20 cellular contexts compared by ENCODE assay signal in genomic region chr13:97648881-97649224, GRCh38.
A peak's percentile ranks its signal among the peaks of the same experiment; 100 is the strongest.
DNase-seq lines count a peak whose midpoint lies in the region; ATAC-seq, FAIRE-seq and TF ChIP-seq lines count a peak whose summit lies in the region.
"Had no signal": no experiment of that assay in that cellular context is flagged by ENCODE, and none has a peak within 500 bp of the region (broad histone marks: within the 10 kb centered on the region; RNA-seq: fewer than 3 reads in every experiment).

No MANE protein-coding gene starts in this region.

- H2BK15ac ChIP-seq in H1 (ENCODE audit: low read length), result no peak overlapping the region

- no peak for TF ChIP-seq POLR2A in H1 (IDR thresholded peaks at IDR 0.05; ENCODE audit: control extremely low read depth in 1 of 2, low read depth in 2 of 2, low read length in 2 of 2)
- no peak for TF ChIP-seq POLR2A in tibial nerve (IDR thresholded peaks at IDR 0.05)
- TF ChIP-seq POLR2A in gastroesophageal sphincter (IDR thresholded peaks at IDR 0.05), result no peak

- dilution Hi-C loops in keratinocyte (cut with MboI; ENCODE audit: extremely low pct_ligation_motif_present, low sequenced_read_pairs), result no loop called here

- POLR2A ChIA-PET in H1 (lab: Charles Lee; ENCODE audit: partially characterized antibody), result no interaction called here

- no peak for TF ChIP-seq RAD21 in H1 (IDR thresholded peaks at IDR 0.05 in 1 of 2, conservative IDR thresholded peaks at IDR 0.05 in 1 of 2; ENCODE audit: low read depth in 2 of 2, low read length in 2 of 2)

- no peak for DNase-seq in H1 (ENCODE audit: low read depth in 1 of 2, low spot score in 2 of 2)
- no peak for DNase-seq in keratinocyte (ENCODE audit: low read depth, low spot score)
- DNase-seq in tibial nerve (ENCODE audit: low spot score in 2 of 2), result no peak
- no peak for DNase-seq in KBM-7
- DNase-seq in left ventricle myocardium superior, result no peak
- DNase-seq: ACHN; BE2C; C1 segment of cervical spinal cord; Caco-2; CD4-positive, CD25-positive, alpha-beta regulatory T cell; HCEC 1CT had no signal

- no peaks in the 10 kb centered on the region for H3K79me1 ChIP-seq in H1 (ENCODE audit: low read depth, low read length)

- H3K18ac ChIP-seq in H1 (ENCODE audit: extremely low read depth, low read length), result no peak overlapping the region

- no peak overlapping the region for H4K91ac ChIP-seq in H1 (replicated peaks; ENCODE audit: insufficient read length, low read length)

- H3K79me2 ChIP-seq in H1 (ENCODE audit: control insufficient read depth in 1 of 2, insufficient read depth in 2 of 2, low read length in 2 of 2) (no peaks in the 10 kb centered on the region), keratinocyte (ENCODE audit: control insufficient read depth, insufficient read depth, low read length) (no peaks in the 10 kb centered on the region)

- no peak overlapping the region for H2BK12ac ChIP-seq in H1 (ENCODE audit: low read depth, low read length)

- no peak overlapping the region for H3K23ac ChIP-seq in H1 (ENCODE audit: insufficient read length)

- intact Hi-C loops in left ventricle myocardium superior (cut with micrococcal nuclease), result no loop called here

- no peak overlapping the region; the same call in 1 of the 2 replicates for H2BK20ac ChIP-seq in H1 (ENCODE audit: low read length)

- H3K27ac ChIP-seq in HUES6 (ENCODE audit: low read depth, low read length) (peak overlapping the region; percentile 75; the same call in 1 of the 2 replicates), H1 (ENCODE audit: low read depth, low read length) (no peak overlapping the region), keratinocyte (ENCODE audit: control insufficient read depth, insufficient read depth, low read length) (peak overlapping the region; percentile 67), tibial nerve (no peak overlapping the region), gastroesophageal sphincter (no peak overlapping the region)

- H3K23me2 ChIP-seq in H1 (ENCODE audit: low read depth, low read length), result no peaks in the 10 kb centered on the region

- H2AFZ ChIP-seq in H1 (ENCODE audit: low read length) (peak overlapping the region; percentile 34; the same call in 1 of the 2 replicates), keratinocyte (ENCODE audit: control insufficient read depth, low read length) (peak overlapping the region; percentile 15)

- no peaks in the 10 kb centered on the region for H3K36me3 ChIP-seq in HUES6 (ENCODE audit: control insufficient read depth, insufficient read depth, low read length)
- H3K36me3 ChIP-seq in H1 (ENCODE audit: control insufficient read depth in 2 of 4, insufficient read depth in 4 of 4, low read length in 3 of 4), result no peaks in the 10 kb centered on the region
- H3K36me3 ChIP-seq in keratinocyte (ENCODE audit: control insufficient read depth in 2 of 2, extremely low read depth in 1 of 2, insufficient read depth in 2 of 2, low read length in 2 of 2), result no peaks in the 10 kb centered on the region
- no peaks in the 10 kb centered on the region for H3K36me3 ChIP-seq in tibial nerve
- no peaks in the 10 kb centered on the region for H3K36me3 ChIP-seq in gastroesophageal sphincter
- H3K36me3 ChIP-seq: BE2C had no signal

- H3K4me3 ChIP-seq in HUES6 (ENCODE audit: low read depth, low read length) (no peak overlapping the region), H1 (ENCODE audit: extremely low read depth in 1 of 4, insufficient read depth in 2 of 4, low read depth in 3 of 4, low read length in 4 of 4) (no peak overlapping the region), keratinocyte (ENCODE audit: control insufficient read depth in 2 of 3, extremely low read depth in 1 of 3, insufficient read depth in 2 of 3, low read depth in 1 of 3, low read length in 3 of 3) (no peak overlapping the region), tibial nerve (no peak overlapping the region), gastroesophageal sphincter (no peak overlapping the region)

- H4K5ac ChIP-seq in H1 (ENCODE audit: insufficient read length, low read depth, low read length), result no peak overlapping the region

- H2BK120ac ChIP-seq in H1 (replicated peaks; ENCODE audit: low read depth, low read length), result no peak overlapping the region

- TF ChIP-seq EP300 in H1 (IDR thresholded peaks at IDR 0.05; ENCODE audit: borderline replicate concordance in 1 of 2, low read depth in 2 of 2, low read length in 2 of 2) (no peak), tibial nerve (IDR thresholded peaks at IDR 0.05) (no peak), gastroesophageal sphincter (IDR thresholded peaks at IDR 0.05) (no peak)

- H3K9ac ChIP-seq in HUES6 (ENCODE audit: low read length) (peak overlapping the region; percentile 62), H1 (replicated peaks in 1 of 4; ENCODE audit: extremely low read depth in 1 of 4, low read depth in 3 of 4, low read length in 3 of 4) (no peak overlapping the region), keratinocyte (ENCODE audit: control insufficient read depth, extremely low read depth, insufficient read depth, low read length) (peak overlapping the region; percentile 11)

- H3K4me2 ChIP-seq in H1 (ENCODE audit: insufficient read depth in 1 of 2, low read depth in 2 of 2, low read length in 2 of 2) (no peak overlapping the region), keratinocyte (ENCODE audit: control insufficient read depth, extremely low read depth, insufficient read depth, low read depth, low read length) (peak overlapping the region; percentile 11)

- H4K8ac ChIP-seq in H1 (ENCODE audit: extremely low read depth, insufficient read depth, low read length), result no peak overlapping the region

- H3K4me1 ChIP-seq in HUES6 (ENCODE audit: control insufficient read depth, insufficient read depth, low read length) (peaks cover 45% of the 10 kb centered on the region), H1 (replicated peaks in 1 of 4; ENCODE audit: control insufficient read depth in 3 of 4, insufficient read depth in 4 of 4, low read length in 3 of 4) (peaks cover 0 to 4% (median 3%) of the 10 kb centered on the region in 4 experiments; a peak in 3 of 7 replicates), keratinocyte (ENCODE audit: control insufficient read depth, extremely low read depth, insufficient read depth, low read length) (peaks cover 10% of the 10 kb centered on the region), tibial nerve (no peaks in the 10 kb centered on the region), gastroesophageal sphincter (no peaks in the 10 kb centered on the region)
- H3K4me1 ChIP-seq: BE2C, Caco-2 had no signal

- in situ Hi-C loops in KBM-7 (cut with MboI; ENCODE audit: low pct_unique_long_range_greater_than_20kb, low sequenced_read_pairs), result no loop called here

- no peak overlapping the region for H2AK5ac ChIP-seq in H1 (ENCODE audit: low read depth, low read length)

- no peak overlapping the region for H2BK5ac ChIP-seq in H1 (ENCODE audit: low read depth, low read length)

- FAIRE-seq in H1 (lab: Jason Lieb, UNC) (no peak), keratinocyte (lab: Jason Lieb, UNC) (peak; percentile 76)
- FAIRE-seq: A204.1, D721Med, G401.6, GM12891, GM19239, H54, HepG2 had no signal

- H3K4ac ChIP-seq in H1 (replicated peaks; ENCODE audit: insufficient read length, low read depth, low read length), result no peak overlapping the region

- ATAC-seq in left ventricle myocardium superior (no peak), gastroesophageal sphincter (no peak)
- ATAC-seq: HepG2 had no signal

- TF ChIP-seq CTCF in H1 (IDR thresholded peaks at IDR 0.05; ENCODE audit: control extremely low read depth in 1 of 3, insufficient read depth in 1 of 3, low read depth in 1 of 3, low read length in 3 of 3) (no peak), keratinocyte (optimal IDR thresholded peaks at IDR 0.05 in 1 of 3, IDR thresholded peaks at IDR 0.05 in 1 of 3, conservative IDR thresholded peaks at IDR 0.05 in 1 of 3; ENCODE audit: extremely low read depth in 1 of 3, insufficient read depth in 2 of 3, low read length in 3 of 3) (no peak), tibial nerve (IDR thresholded peaks at IDR 0.05) (no peak), gastroesophageal sphincter (IDR thresholded peaks at IDR 0.05) (no peak)

- H3K9me1 ChIP-seq in keratinocyte (ENCODE audit: control insufficient read depth, extremely low read depth, insufficient read depth, low read length), result no peaks in the 10 kb centered on the region

- H3K56ac ChIP-seq in H1 (replicated peaks; ENCODE audit: insufficient read length, low read depth, low read length), result no peak overlapping the region

- CTCF ChIA-PET in H1 (lab: Charles Lee; ENCODE audit: partially characterized antibody), result no interaction called here

- no peaks in the 10 kb centered on the region for H3K27me3 ChIP-seq in HUES6 (ENCODE audit: control insufficient read depth, insufficient read depth, low read length)
- H3K27me3 ChIP-seq in H1 (replicated peaks in 1 of 4; ENCODE audit: control insufficient read depth in 3 of 4, extremely low read depth in 1 of 4, insufficient read depth in 3 of 4, low read length in 3 of 4), result no peaks in the 10 kb centered on the region
- no peaks in the 10 kb centered on the region for H3K27me3 ChIP-seq in keratinocyte (ENCODE audit: control insufficient read depth, extremely low read depth, insufficient read depth, low read length)
- no peaks in the 10 kb centered on the region for H3K27me3 ChIP-seq in tibial nerve
- peaks cover 13% of the 10 kb centered on the region for H3K27me3 ChIP-seq in gastroesophageal sphincter
- H3K27me3 ChIP-seq: BE2C had no signal

- no peaks in the 10 kb centered on the region for H3K9me3 ChIP-seq in HUES6 (ENCODE audit: control insufficient read depth, insufficient read depth, low read depth, low read length)
- no peaks in the 10 kb centered on the region for H3K9me3 ChIP-seq in H1 (ENCODE audit: insufficient read depth in 2 of 2, low read depth in 1 of 2, low read length in 1 of 2)
- H3K9me3 ChIP-seq in keratinocyte (ENCODE audit: control insufficient read depth, low read depth, low read length), result no peaks in the 10 kb centered on the region
- H3K9me3 ChIP-seq in tibial nerve, result no peaks in the 10 kb centered on the region
- H3K9me3 ChIP-seq in gastroesophageal sphincter, result no peaks in the 10 kb centered on the region
- H3K9me3 ChIP-seq: BE2C, Caco-2 had no signal

- no peak overlapping the region for H3K14ac ChIP-seq in H1 (ENCODE audit: insufficient read length)

- H4K20me1 ChIP-seq in H1 (replicated peaks in 1 of 2; ENCODE audit: control insufficient read depth in 1 of 2, insufficient read depth in 2 of 2, low read length in 2 of 2) (no peaks in the 10 kb centered on the region), keratinocyte (ENCODE audit: control insufficient read depth, extremely low read depth, insufficient read depth, low read length) (no peaks in the 10 kb centered on the region)

TF ChIP-seq in H1, 55 proteins besides CTCF, POLR2A, EP300 and RAD21 (continues in another document):
- TF ChIP-seq RFX5 (IDR thresholded peaks at IDR 0.05; ENCODE audit: borderline replicate concordance, low read depth, low read length) (no peak), CBX8 (IDR thresholded peaks at IDR 0.05; ENCODE audit: borderline replicate concordance, low read depth, low read length) (no peak)

Comparison
In these comparisons a context has a peak if more than half of its experiments do, and no peak if none do; other contexts are left out.
1. H3K27ac ChIP-seq: peak in HUES6 (single experiment) and keratinocyte (single experiment); none in H1 (single experiment), tibial nerve (0 of 4) and gastroesophageal sphincter (0 of 4).
2. H3K9ac ChIP-seq: peak in HUES6 (single experiment) and keratinocyte (single experiment); none in H1 (0 of 4).